ENCODE assay signal across 9 cellular contexts in genomic region chr3:107662109-107662477, GRCh38.
DNase-seq lines count a peak whose midpoint lies in the region; ATAC-seq and TF ChIP-seq lines count a peak whose summit lies in the region.
"Had no signal": no experiment of that assay in that cellular context is flagged by ENCODE, and none has a peak within 500 bp of the region (broad histone marks: within the 10 kb centered on the region; RNA-seq: fewer than 3 reads in every experiment).

No MANE protein-coding gene starts in this region.

- H3K9ac ChIP-seq in skeletal muscle tissue (ENCODE audit: low read depth in 1 of 3, low read length in 3 of 3) = no peak overlapping the region

- TF ChIP-seq CTCF in WI38 (IDR thresholded peaks at IDR 0.05; ENCODE audit: low read depth, low read length) (no peak), left ventricle myocardium inferior (IDR thresholded peaks at IDR 0.05; ENCODE audit: borderline replicate concordance) (no peak)

- H3K4me3 Mint-ChIP-seq in T-cell = no peak overlapping the region

- peaks cover 10% of the 10 kb centered on the region for H3K36me3 Mint-ChIP-seq in T-cell

- POLR2A ChIA-PET in T-cell (lab: Charles Lee) = interaction anchor here in 1 of 2 donors (0.6 kb wide), 1 partner anchor 123 kb away, joined by 3 read pairs; no protein-coding TSS in a partner anchor

- DNase-seq in H4 (ENCODE audit: low spot score) (peak; percentile 25), left ventricle myocardium inferior (no peak), foreskin melanocyte (no peak), T-cell (no peak)
- no peak for DNase-seq in activated CD4-positive, alpha-beta T cell treated with anti-CD3 and anti-CD28 coated beads, Interleukin-2, amount 50 U/mL, for 4 hours
- DNase-seq: activated T-cell treated with anti-CD3 and anti-CD28 coated beads, Interleukin-2, amount 50 U/mL, for 1 hour had no signal

- H3K4me1 Mint-ChIP-seq in T-cell = peaks cover 28 to 40% (median 33%) of the 10 kb centered on the region in 3 donors

- H3K27ac Mint-ChIP-seq in T-cell = no peak overlapping the region

- intact Hi-C loops in left ventricle myocardium inferior (cut with micrococcal nuclease) = no loop called here

- peaks cover 34% of the 10 kb centered on the region for H3K4me1 ChIP-seq in left ventricle myocardium inferior
- H3K4me1 ChIP-seq in skeletal muscle tissue (ENCODE audit: control insufficient read depth in 3 of 3, insufficient read depth in 3 of 3, low read length in 3 of 3) = peaks cover 0 to 8% (median 6%) of the 10 kb centered on the region in 3 donors

- H3K27me3 ChIP-seq in left ventricle myocardium inferior (ENCODE audit: low read depth) = no peaks in the 10 kb centered on the region
- no peaks in the 10 kb centered on the region for H3K27me3 ChIP-seq in skeletal muscle tissue (ENCODE audit: control insufficient read depth in 3 of 3, insufficient read depth in 3 of 3, low read length in 3 of 3)

- H3K9me3 ChIP-seq in left ventricle myocardium inferior (replicated peaks) (no peaks in the 10 kb centered on the region), skeletal muscle tissue (ENCODE audit: control insufficient read depth in 3 of 3, low read length in 3 of 3) (no peaks in the 10 kb centered on the region)

- peak overlapping the region; percentile 37 for H3K4me3 ChIP-seq in WI38 (ENCODE audit: low read depth, low read length)
- H3K4me3 ChIP-seq in left ventricle myocardium inferior = peak overlapping the region; percentile 35
- no peak overlapping the region for H3K4me3 ChIP-seq in skeletal muscle tissue (ENCODE audit: low read length in 3 of 3)

- no peaks in the 10 kb centered on the region for H3K9me3 Mint-ChIP-seq in T-cell

- H3K27ac ChIP-seq in left ventricle myocardium inferior (replicated peaks) (peak overlapping the region; percentile 45), skeletal muscle tissue (ENCODE audit: low read depth, low read length) (peak overlapping the region; percentile 16)

- H3K36me3 ChIP-seq in left ventricle myocardium inferior (peaks cover 4% of the 10 kb centered on the region), skeletal muscle tissue (ENCODE audit: control insufficient read depth in 3 of 3, insufficient read depth in 3 of 3, low read length in 3 of 3) (no peaks in the 10 kb centered on the region)

- no peak for ATAC-seq in HG03432 (IDR thresholded peaks at IDR 0.05; ENCODE audit: unreplicated experiment)
- no peak for ATAC-seq in T-cell (replicated peaks in 1 of 4)

- no peaks in the 10 kb centered on the region for H3K27me3 Mint-ChIP-seq in T-cell

- CTCF ChIA-PET in T-cell (lab: Charles Lee) = interaction anchor here (0.5 to 4.0 kb wide), 11 partner anchors 9 to 816 kb away, joined by 3 to 40 read pairs (median 6); no protein-coding TSS in a partner anchor

Comparison
In these comparisons a context has a peak if more than half of its experiments do, and no peak if none do; other contexts are left out.
1. H3K4me3 ChIP-seq: peak in WI38 (single experiment) and left ventricle myocardium inferior (single experiment); none in skeletal muscle tissue (0 of 3).